Comparison of ENCODE assay signal across 23 cellular contexts in genomic region chr22:42691440-42691839, GRCh38. TPM values are rescaled to one million over a fixed set of nuclear protein-coding genes. Genes with fewer than 3 reads are reported as not detected.
DNase-seq lines count a peak whose midpoint lies in the region; ATAC-seq and TF ChIP-seq lines count a peak whose summit lies in the region.
"Had no signal": no experiment of that assay in that cellular context is flagged by ENCODE, and none has a peak within 500 bp of the region (broad histone marks: within the 10 kb centered on the region; RNA-seq: fewer than 3 reads in every experiment).

No MANE protein-coding gene starts in this region.

- no peak overlapping the region for H3K27ac Mint-ChIP-seq in CD4-positive, alpha-beta T cell
- H3K27ac Mint-ChIP-seq in activated T-helper 1 cell treated with anti-CD3 and anti-CD28 coated beads, Interleukin-12 subunit alpha, Interleukin-12 subunit beta, Interleukin-2, Interleukin-4 antibody, amounts not matched to agents 30 ng/mL and 10 ng/mL and 1 ng/mL, durations not matched to agents 14 hours and 24 hours and 36 hours: no peak overlapping the region
- no peak overlapping the region for H3K27ac Mint-ChIP-seq in mesothelial cell of epicardium
- H3K27ac Mint-ChIP-seq: activated naive CD8-positive, alpha-beta T cell treated with anti-CD3 and anti-CD28 coated beads for 36 hours; CD14-positive monocyte; natural killer cell treated with Interleukin-12 subunit alpha and Interleukin-12 subunit beta and Interleukin-15 and Interleukin-18, amount 100 ng/mL, for 72 hours had no signal

- intact Hi-C loops in right cardiac atrium (cut with DNase I): no loop called here
- intact Hi-C loops in CD4-positive, alpha-beta T cell (cut with DNase I, micrococcal nuclease): no loop called here
- intact Hi-C loops in activated T-helper 1 cell treated with anti-CD3 and anti-CD28 coated beads, Interleukin-12 subunit alpha, Interleukin-12 subunit beta, Interleukin-2, Interleukin-4 antibody, amounts not matched to agents 30 ng/mL and 10 ng/mL and 1 ng/mL, durations not matched to agents 14 hours and 24 hours and 36 hours (cut with micrococcal nuclease): no loop called here

- DNase-seq in RWPE1 (ENCODE audit: low spot score) (no peak), right cardiac atrium (peak in 2 of 3 donors; percentile 42 to 61), mesothelial cell of epicardium (ENCODE audit: low spot score in 2 of 2, unreplicated experiment in 2 of 2) (no peak)
- DNase-seq in CD4-positive, alpha-beta T cell: no peak
- DNase-seq in activated T-helper 1 cell treated with anti-CD3 and anti-CD28 coated beads, Interleukin-12 subunit alpha, Interleukin-12 subunit beta, Interleukin-2, Interleukin-4 antibody, amounts not matched to agents 30 ng/mL and 10 ng/mL and 1 ng/mL, durations not matched to agents 14 hours and 24 hours and 36 hours (ENCODE audit: low spot score): no peak
- no peak for DNase-seq in activated CD4-positive, alpha-beta T cell treated with anti-CD3 and anti-CD28 coated beads, Interleukin-2, amount 50 U/mL, for 48 hours
- DNase-seq: activated CD4-positive, alpha-beta T cell treated with anti-CD3 and anti-CD28 coated beads for 48 hours; activated naive CD8-positive, alpha-beta T cell treated with anti-CD3 and anti-CD28 coated beads for 36 hours; effector CD8-positive, alpha-beta T cell; erythroblast; GOT3; midbrain; NCI-H187; NCI-H226; small intestine; stimulated activated CD4-positive, alpha-beta T cell treated with anti-CD3 and anti-CD28 coated beads, Interleukin-2, amount 100 ng/mL, for 48 hours; stimulated activated naive CD4-positive, alpha-beta T cell treated with Interleukin-2 at 50 U/mL for 16 hours; T-helper 2 cell had no signal

- H3K9me3 Mint-ChIP-seq in CD4-positive, alpha-beta T cell: no peaks in the 10 kb centered on the region
- no peaks in the 10 kb centered on the region for H3K9me3 Mint-ChIP-seq in activated T-helper 1 cell treated with anti-CD3 and anti-CD28 coated beads, Interleukin-12 subunit alpha, Interleukin-12 subunit beta, Interleukin-2, Interleukin-4 antibody, amounts not matched to agents 30 ng/mL and 10 ng/mL and 1 ng/mL, durations not matched to agents 14 hours and 24 hours and 36 hours
- H3K9me3 Mint-ChIP-seq in mesothelial cell of epicardium: no peaks in the 10 kb centered on the region
- H3K9me3 Mint-ChIP-seq: activated naive CD8-positive, alpha-beta T cell treated with anti-CD3 and anti-CD28 coated beads for 36 hours; CD14-positive monocyte; natural killer cell treated with Interleukin-12 subunit alpha and Interleukin-12 subunit beta and Interleukin-15 and Interleukin-18, amount 100 ng/mL, for 72 hours had no signal

- H3K4me3 Mint-ChIP-seq in CD4-positive, alpha-beta T cell: no peak overlapping the region
- H3K4me3 Mint-ChIP-seq in activated T-helper 1 cell treated with anti-CD3 and anti-CD28 coated beads, Interleukin-12 subunit alpha, Interleukin-12 subunit beta, Interleukin-2, Interleukin-4 antibody, amounts not matched to agents 30 ng/mL and 10 ng/mL and 1 ng/mL, durations not matched to agents 14 hours and 24 hours and 36 hours: no peak overlapping the region
- H3K4me3 Mint-ChIP-seq in mesothelial cell of epicardium: no peak overlapping the region
- H3K4me3 Mint-ChIP-seq: activated naive CD8-positive, alpha-beta T cell treated with anti-CD3 and anti-CD28 coated beads for 36 hours; CD14-positive monocyte; natural killer cell treated with Interleukin-12 subunit alpha and Interleukin-12 subunit beta and Interleukin-15 and Interleukin-18, amount 100 ng/mL, for 72 hours had no signal

- no peaks in the 10 kb centered on the region for H3K36me3 ChIP-seq in BLaER1

- 0 out of 2 replicates have a peak overlapping the region, but pooled peaks have one; percentile 76 for H3K27ac ChIP-seq in BLaER1
- peak overlapping the region; percentile 99 for H3K27ac ChIP-seq in RWPE1
- H3K27ac ChIP-seq in right cardiac atrium (ENCODE audit: low read length): peak overlapping the region; percentile 0
- peak overlapping the region in 11 of 21 experiments; percentile 6 to 78 (median 50) for H3K27ac ChIP-seq in skin epidermis
- no peak overlapping the region for H3K27ac ChIP-seq in CD4-positive, alpha-beta T cell (ENCODE audit: low read depth, low read length)

- peak overlapping the region; percentile 90 for H3K4me2 ChIP-seq in BLaER1
- H3K4me2 ChIP-seq: A549 had no signal

- no peaks in the 10 kb centered on the region for H3K27me3 Mint-ChIP-seq in CD4-positive, alpha-beta T cell
- H3K27me3 Mint-ChIP-seq in activated T-helper 1 cell treated with anti-CD3 and anti-CD28 coated beads, Interleukin-12 subunit alpha, Interleukin-12 subunit beta, Interleukin-2, Interleukin-4 antibody, amounts not matched to agents 30 ng/mL and 10 ng/mL and 1 ng/mL, durations not matched to agents 14 hours and 24 hours and 36 hours (ENCODE audit: insufficient read depth): no peaks in the 10 kb centered on the region
- H3K27me3 Mint-ChIP-seq in mesothelial cell of epicardium (ENCODE audit: low read depth): no peaks in the 10 kb centered on the region
- H3K27me3 Mint-ChIP-seq: activated naive CD8-positive, alpha-beta T cell treated with anti-CD3 and anti-CD28 coated beads for 36 hours; natural killer cell treated with Interleukin-12 subunit alpha and Interleukin-12 subunit beta and Interleukin-15 and Interleukin-18, amount 100 ng/mL, for 72 hours had no signal

- H3K36me3 Mint-ChIP-seq in CD4-positive, alpha-beta T cell (ENCODE audit: low read depth): no peaks in the 10 kb centered on the region
- H3K36me3 Mint-ChIP-seq in activated T-helper 1 cell treated with anti-CD3 and anti-CD28 coated beads, Interleukin-12 subunit alpha, Interleukin-12 subunit beta, Interleukin-2, Interleukin-4 antibody, amounts not matched to agents 30 ng/mL and 10 ng/mL and 1 ng/mL, durations not matched to agents 14 hours and 24 hours and 36 hours (ENCODE audit: low read depth): no peaks in the 10 kb centered on the region
- no peaks in the 10 kb centered on the region for H3K36me3 Mint-ChIP-seq in mesothelial cell of epicardium
- H3K36me3 Mint-ChIP-seq: activated naive CD8-positive, alpha-beta T cell treated with anti-CD3 and anti-CD28 coated beads for 36 hours; CD14-positive monocyte; natural killer cell treated with Interleukin-12 subunit alpha and Interleukin-12 subunit beta and Interleukin-15 and Interleukin-18, amount 100 ng/mL, for 72 hours had no signal

- H3K4me3 ChIP-seq in BLaER1: no peak overlapping the region
- no peak overlapping the region for H3K4me3 ChIP-seq in right cardiac atrium (ENCODE audit: low read length)
- no peak overlapping the region for H3K4me3 ChIP-seq in skin epidermis
- H3K4me3 ChIP-seq: A549 had no signal

- H3K27me3 ChIP-seq in BLaER1 (no peaks in the 10 kb centered on the region), right cardiac atrium (ENCODE audit: control insufficient read depth, insufficient read depth) (no peaks in the 10 kb centered on the region)
- H3K27me3 ChIP-seq in CD4-positive, alpha-beta T cell (ENCODE audit: control insufficient read depth, insufficient read depth, low read length): no peaks in the 10 kb centered on the region

- H3K9me3 ChIP-seq in BLaER1: no peaks in the 10 kb centered on the region
- H3K9me3 ChIP-seq in right cardiac atrium (ENCODE audit: control insufficient read depth, low read length): no peaks in the 10 kb centered on the region
- H3K9me3 ChIP-seq in CD4-positive, alpha-beta T cell (ENCODE audit: control insufficient read depth, low read length): no peaks in the 10 kb centered on the region
- H3K9me3 ChIP-seq: A549 had no signal

- 77% methylated on average over 10 of the region's 10 CpGs for WGBS in right cardiac atrium

- H3K9ac ChIP-seq in BLaER1: 0 out of 2 replicates have a peak overlapping the region, but pooled peaks have one; percentile 49

- TF ChIP-seq CTCF in RWPE1 (conservative IDR thresholded peaks at IDR 0.05; ENCODE audit: low read depth): no peak
- no peak for TF ChIP-seq CTCF in CD4-positive, alpha-beta T cell (IDR thresholded peaks at IDR 0.05)
- TF ChIP-seq CTCF in mesothelial cell of epicardium (IDR thresholded peaks at IDR 0.05; ENCODE audit: unreplicated experiment): no peak

- no peaks in the 10 kb centered on the region for H4K20me1 ChIP-seq in BLaER1

- ATAC-seq in right cardiac atrium: no peak
- no peak for ATAC-seq in CD4-positive, alpha-beta T cell (ENCODE audit: poor library complexity)
- ATAC-seq: A549; natural killer cell treated with Interleukin-12 subunit alpha and Interleukin-12 subunit beta and Interleukin-15 and Interleukin-18, amount 100 ng/mL, for 72 hours had no signal

- H3K4me1 ChIP-seq in BLaER1 (peaks cover 96% of the 10 kb centered on the region), right cardiac atrium (ENCODE audit: control insufficient read depth, insufficient read depth, low read length) (peaks cover 25% of the 10 kb centered on the region)

- no peaks in the 10 kb centered on the region for H3K4me1 Mint-ChIP-seq in CD4-positive, alpha-beta T cell (ENCODE audit: low read depth)
- no peaks in the 10 kb centered on the region for H3K4me1 Mint-ChIP-seq in activated T-helper 1 cell treated with anti-CD3 and anti-CD28 coated beads, Interleukin-12 subunit alpha, Interleukin-12 subunit beta, Interleukin-2, Interleukin-4 antibody, amounts not matched to agents 30 ng/mL and 10 ng/mL and 1 ng/mL, durations not matched to agents 14 hours and 24 hours and 36 hours (ENCODE audit: low read depth)
- H3K4me1 Mint-ChIP-seq in mesothelial cell of epicardium: peaks cover 20% of the 10 kb centered on the region
- H3K4me1 Mint-ChIP-seq: activated naive CD8-positive, alpha-beta T cell treated with anti-CD3 and anti-CD28 coated beads for 36 hours had no signal

- POLR2A ChIA-PET in RWPE1 (lab: Yijun Ruan, JAX; ENCODE audit: low non-redundant PET): no interaction called here
- POLR2A ChIA-PET in CD4-positive, alpha-beta T cell (lab: Charles Lee): no interaction called here

- CTCF ChIA-PET in RWPE1 (lab: Yijun Ruan, JAX): no interaction called here
- CTCF ChIA-PET in CD4-positive, alpha-beta T cell (lab: Charles Lee): no interaction called here

RNA-seq across cellular contexts. Expression of gene A4GALT, which starts 29.2 kb away (rescaled TPM):
- total RNA-seq in right cardiac atrium: 100 to 1,000 TPM in 1 of 4 donors, 10 to 100 TPM in 3; 74.3 to 103 (median 86.8) TPM
- 66.3 TPM for polyA plus RNA-seq in right cardiac atrium
- total RNA-seq in CD4-positive, alpha-beta T cell: not detected
- not detected in 2 replicates for total RNA-seq in activated T-helper 1 cell treated with anti-CD3 and anti-CD28 coated beads, Interleukin-12 subunit alpha, Interleukin-12 subunit beta, Interleukin-2, Interleukin-4 antibody, amounts not matched to agents 30 ng/mL and 10 ng/mL and 1 ng/mL, durations not matched to agents 14 hours and 24 hours and 36 hours
- 0.67 to 0.84 TPM (median 0.82 TPM) in 3 replicates for total RNA-seq in mesothelial cell of epicardium
- polyA plus RNA-seq: CD14-positive monocyte had no signal

RNA-seq across cellular contexts. Expression of gene CYB5R3, which starts 42.2 kb away (rescaled TPM):
- total RNA-seq in right cardiac atrium (100 to 1,000 TPM; 343 to 487 (median 377) TPM), mesothelial cell of epicardium (94.7 to 102 TPM (median 99.0 TPM) in 3 replicates)
- 322 TPM for polyA plus RNA-seq in right cardiac atrium
- total RNA-seq in CD4-positive, alpha-beta T cell: 10 to 100 TPM; 39.8 to 41.2 TPM
- total RNA-seq in activated T-helper 1 cell treated with anti-CD3 and anti-CD28 coated beads, Interleukin-12 subunit alpha, Interleukin-12 subunit beta, Interleukin-2, Interleukin-4 antibody, amounts not matched to agents 30 ng/mL and 10 ng/mL and 1 ng/mL, durations not matched to agents 14 hours and 24 hours and 36 hours: 69.8 and 75.1 TPM in 2 replicates

RNA-seq across cellular contexts. Expression of gene ATP5MGL, which starts 51.0 kb away (rescaled TPM):
- total RNA-seq in right cardiac atrium: 1 to 10 TPM in 1 of 4 donors, under 1 TPM in 2, not detected in 1; 0.40 to 1.1 (median 0.47) TPM
- 0.16 TPM for polyA plus RNA-seq in right cardiac atrium
- 1 to 10 TPM; 4.3 to 5.3 TPM for total RNA-seq in CD4-positive, alpha-beta T cell
- total RNA-seq in activated T-helper 1 cell treated with anti-CD3 and anti-CD28 coated beads, Interleukin-12 subunit alpha, Interleukin-12 subunit beta, Interleukin-2, Interleukin-4 antibody, amounts not matched to agents 30 ng/mL and 10 ng/mL and 1 ng/mL, durations not matched to agents 14 hours and 24 hours and 36 hours: 0.49 TPM in 1 of 2 replicates, not detected in the other
- 1.3 to 1.7 TPM (median 1.5 TPM) in 3 replicates for total RNA-seq in mesothelial cell of epicardium
- polyA plus RNA-seq: A549 had no signal

Comparison
In these comparisons a context has a peak if more than half of its experiments do, and no peak if none do; other contexts are left out.
1. DNase-seq: peak in right cardiac atrium (2 of 3); none in RWPE1 (single experiment), CD4-positive, alpha-beta T cell (0 of 10), activated T-helper 1 cell treated with anti-CD3 and anti-CD28 coated beads, Interleukin-12 subunit alpha, Interleukin-12 subunit beta, Interleukin-2, Interleukin-4 antibody, amounts not matched to agents 30 ng/mL and 10 ng/mL and 1 ng/mL, durations not matched to agents 14 hours and 24 hours and 36 hours (single experiment), mesothelial cell of epicardium (0 of 2) and activated CD4-positive, alpha-beta T cell treated with anti-CD3 and anti-CD28 coated beads, Interleukin-2, amount 50 U/mL, for 48 hours (0 of 2).
2. RNA of gene A4GALT, which starts 29.2 kb away (total RNA-seq): 74.3 to 103 TPM in right cardiac atrium; 0.67 to 0.84 TPM in mesothelial cell of epicardium, not detected in CD4-positive, alpha-beta T cell and not detected in activated T-helper 1 cell treated with anti-CD3 and anti-CD28 coated beads, Interleukin-12 subunit alpha, Interleukin-12 subunit beta, Interleukin-2, Interleukin-4 antibody, amounts not matched to agents 30 ng/mL and 10 ng/mL and 1 ng/mL, durations not matched to agents 14 hours and 24 hours and 36 hours; every median in the first group is over 10 times any median in the second.